ENCODE assay signal across 20 cellular contexts in genomic region chr11:129792663-129793062, GRCh38. TPM values are rescaled to one million over a fixed set of nuclear protein-coding genes. Genes with fewer than 3 reads are reported as not detected.
A peak's percentile ranks its signal among the peaks of the same experiment; 100 is the strongest.
DNase-seq lines count a peak whose midpoint lies in the region; ATAC-seq and TF ChIP-seq lines count a peak whose summit lies in the region.
"Had no signal": no experiment of that assay in that cellular context is flagged by ENCODE, and none has a peak within 500 bp of the region (broad histone marks: within the 10 kb centered on the region; RNA-seq: fewer than 3 reads in every experiment).

No MANE protein-coding gene starts in this region.

- WGBS in mammary epithelial cell (ENCODE audit: low coverage, missing lambda C conversion rate), result 94% methylated on average over 3 of the region's 4 CpGs
- WGBS in esophagus, 2 donors, result 43 to 46% methylated on average over 4 of the region's 4 CpGs

- H2AFZ ChIP-seq in mammary epithelial cell (ENCODE audit: low read depth, low read length), result no peak overlapping the region

- H3K9me3 ChIP-seq in mammary epithelial cell (replicated peaks; ENCODE audit: insufficient read depth, low read length) (peaks cover 10% of the 10 kb centered on the region), T-helper 17 cell (ENCODE audit: control insufficient read depth, low read length, poor library complexity, severe bottlenecking) (peaks cover 4% of the 10 kb centered on the region), esophagus (ENCODE audit: control insufficient read depth in 2 of 2, insufficient read depth in 1 of 2, low read depth in 1 of 2, low read length in 1 of 2) (peaks cover 0 to 4% of the 10 kb centered on the region in 2 donors)
- H3K9me3 ChIP-seq in CD4-positive, alpha-beta T cell (ENCODE audit: control insufficient read depth, low read length), result peaks cover 4% of the 10 kb centered on the region

- no peak for TF ChIP-seq CTCF in mammary epithelial cell (conservative IDR thresholded peaks at IDR 0.05 in 1 of 2, IDR thresholded peaks at IDR 0.05 in 1 of 2; ENCODE audit: extremely low read depth in 1 of 2, insufficient read depth in 1 of 2, low read depth in 1 of 2, low read length in 2 of 2)
- no peak for TF ChIP-seq CTCF in CD4-positive, alpha-beta T cell (IDR thresholded peaks at IDR 0.05)

- no peak overlapping the region for H3K27ac ChIP-seq in mammary epithelial cell (ENCODE audit: insufficient read depth, low read depth, low read length)
- peak overlapping the region; percentile 6 to 9 for H3K27ac ChIP-seq in esophagus (ENCODE audit: low read depth in 2 of 2, low read length in 1 of 2)
- H3K27ac ChIP-seq in CD4-positive, alpha-beta T cell (ENCODE audit: low read depth, low read length), result no peak overlapping the region
- H3K27ac ChIP-seq: 22Rv1, A549 had no signal

- POLR2A ChIA-PET in CD4-positive, alpha-beta T cell (lab: Charles Lee), result no interaction called here

- no peaks in the 10 kb centered on the region for H3K36me3 Mint-ChIP-seq in T-helper 17 cell (ENCODE audit: low read depth)
- H3K36me3 Mint-ChIP-seq in CD4-positive, alpha-beta T cell (ENCODE audit: low read depth), result no peaks in the 10 kb centered on the region
- H3K36me3 Mint-ChIP-seq: CD14-positive monocyte; CD8-positive, alpha-beta memory T cell had no signal

- no peaks in the 10 kb centered on the region for H3K27me3 Mint-ChIP-seq in T-helper 17 cell
- no peaks in the 10 kb centered on the region for H3K27me3 Mint-ChIP-seq in CD4-positive, alpha-beta T cell

- H3K79me2 ChIP-seq in mammary epithelial cell (ENCODE audit: insufficient read depth, low read length), result no peaks in the 10 kb centered on the region

- DNase-seq in T47D (ENCODE audit: low read depth in 1 of 2, low spot score in 1 of 2) (peak; percentile 37 to 94), mammary epithelial cell (no peak), T-helper 17 cell (no peak)
- no peak for DNase-seq in CD4-positive, alpha-beta T cell
- DNase-seq: AML-193; CD8-positive, alpha-beta memory T cell; COR-L47; DMS79; GDM1; GOT3; H9; KG1 had no signal

- H3K4me2 ChIP-seq in mammary epithelial cell (ENCODE audit: insufficient read depth, low read depth, low read length), result no peak overlapping the region
- H3K4me2 ChIP-seq: A549 had no signal

- ATAC-seq in T-helper 17 cell (no peak), HG03469 (IDR thresholded peaks at IDR 0.05; ENCODE audit: unreplicated experiment) (no peak), GM21717 (IDR thresholded peaks at IDR 0.05; ENCODE audit: unreplicated experiment) (no peak)
- no peak for ATAC-seq in CD4-positive, alpha-beta T cell (ENCODE audit: poor library complexity)
- ATAC-seq: A549 had no signal

- no TSS peak for BruUV-seq in mammary epithelial cell (replicated peaks; lab: Mats Ljungman, UMichigan)

- CTCF ChIA-PET in mammary epithelial cell (lab: Charles Lee; ENCODE audit: low non-redundant PET), result no interaction called here
- CTCF ChIA-PET in CD4-positive, alpha-beta T cell (lab: Charles Lee), result no interaction called here

- in situ Hi-C loops in T47D (cut with HindIII; ENCODE audit: low pct_unique_long_range_greater_than_20kb, low sequenced_read_pairs) (no loop called here), mammary epithelial cell (cut with MboI; ENCODE audit: low sequenced_read_pairs in 2 of 2) (loop anchor here (5.0 to 25.0 kb wide), 4 partner anchors 85 to 620 kb away; partner anchors contain the start of gene NFRKB (in 1 of the 2))

- dilution Hi-C loops in mammary epithelial cell (cut with HindIII; ENCODE audit: low sequenced_read_pairs), result no loop called here

- peaks cover 22% of the 10 kb centered on the region for H3K4me1 Mint-ChIP-seq in T-helper 17 cell
- H3K4me1 Mint-ChIP-seq in CD4-positive, alpha-beta T cell (ENCODE audit: low read depth), result peaks cover 9% of the 10 kb centered on the region
- H3K4me1 Mint-ChIP-seq: H9 had no signal

- no peaks in the 10 kb centered on the region for H3K27me3 ChIP-seq in mammary epithelial cell (ENCODE audit: insufficient read depth, low read length)
- H3K27me3 ChIP-seq in esophagus (ENCODE audit: control insufficient read depth in 1 of 2, insufficient read depth in 2 of 2, low read length in 2 of 2), result no peaks in the 10 kb centered on the region
- no peaks in the 10 kb centered on the region for H3K27me3 ChIP-seq in CD4-positive, alpha-beta T cell (ENCODE audit: control insufficient read depth, insufficient read depth, low read length)

- H3K27ac Mint-ChIP-seq in T-helper 17 cell, result peak overlapping the region; percentile 3
- H3K27ac Mint-ChIP-seq in CD4-positive, alpha-beta T cell, result no peak overlapping the region
- H3K27ac Mint-ChIP-seq: CD14-positive monocyte; CD8-positive, alpha-beta memory T cell; H9 had no signal

- intact Hi-C loops in mammary epithelial cell (cut with micrococcal nuclease), result no loop called here
- intact Hi-C loops in CD4-positive, alpha-beta T cell (cut with DNase I, micrococcal nuclease), result loop anchor here in 1 of 2 experiments (5.0 kb wide), 2 partner anchors 65 to 80 kb away; no protein-coding TSS in a partner anchor

- H3K36me3 ChIP-seq in mammary epithelial cell (ENCODE audit: insufficient read depth, low read length), result no peaks in the 10 kb centered on the region
- no peaks in the 10 kb centered on the region for H3K36me3 ChIP-seq in esophagus (ENCODE audit: control insufficient read depth in 2 of 2, insufficient read depth in 2 of 2, low read length in 1 of 2)

- H4K20me1 ChIP-seq in mammary epithelial cell (ENCODE audit: insufficient read depth, low read length), result no peaks in the 10 kb centered on the region

- H3K9me3 Mint-ChIP-seq in CD4-positive, alpha-beta T cell, result no peaks in the 10 kb centered on the region

- H3K4me3 ChIP-seq in mammary epithelial cell (replicated peaks in 1 of 3; ENCODE audit: insufficient read depth in 1 of 3, low read depth in 2 of 3, low read length in 3 of 3) (no peak overlapping the region), esophagus (ENCODE audit: low read depth in 1 of 2, low read length in 2 of 2) (no peak overlapping the region)
- H3K4me3 ChIP-seq: A549 had no signal

- no peak overlapping the region for H3K4me3 Mint-ChIP-seq in T-helper 17 cell
- no peak overlapping the region for H3K4me3 Mint-ChIP-seq in CD4-positive, alpha-beta T cell
- H3K4me3 Mint-ChIP-seq: CD14-positive monocyte; CD8-positive, alpha-beta memory T cell; H9 had no signal

- no peak overlapping the region for H3K9ac ChIP-seq in mammary epithelial cell (ENCODE audit: insufficient read depth, low read length)

- H3K4me1 ChIP-seq in mammary epithelial cell (ENCODE audit: insufficient read depth, low read length) (peaks cover 11% of the 10 kb centered on the region), esophagus (ENCODE audit: control insufficient read depth in 2 of 2, insufficient read depth in 2 of 2, low read length in 1 of 2) (peaks cover 0 to 7% of the 10 kb centered on the region in 2 donors)
- H3K4me1 ChIP-seq: A549 had no signal

RNA-seq across cellular contexts. Expression of gene TMEM45B, which starts 23.0 kb away (rescaled TPM):
- under 1 TPM; 0.17 to 0.47 TPM for total RNA-seq in mammary epithelial cell
- 0.80 TPM for polyA plus RNA-seq in mammary epithelial cell
- polyA minus RNA-seq in mammary epithelial cell, result not detected
- total RNA-seq in T-helper 17 cell, result 1 to 10 TPM; 4.4 to 4.8 TPM
- 10 to 100 TPM; 59.9 to 90.6 TPM for polyA plus RNA-seq in esophagus
- total RNA-seq in CD4-positive, alpha-beta T cell, result 1 to 10 TPM; 1.7 to 1.9 TPM
- total RNA-seq: Daoy had no signal
- polyA plus RNA-seq: BJ had no signal

Comparison
In these comparisons a context has a peak if more than half of its experiments do, and no peak if none do; other contexts are left out.
1. DNase-seq: peak in T47D (2 of 2); none in mammary epithelial cell (single experiment), T-helper 17 cell (0 of 3) and CD4-positive, alpha-beta T cell (0 of 10).
2. H3K27ac ChIP-seq: peak in esophagus (2 of 2); none in mammary epithelial cell (single experiment) and CD4-positive, alpha-beta T cell (single experiment).